ENCODE assay signal across 8 cellular contexts in the genomic region with DNA sequence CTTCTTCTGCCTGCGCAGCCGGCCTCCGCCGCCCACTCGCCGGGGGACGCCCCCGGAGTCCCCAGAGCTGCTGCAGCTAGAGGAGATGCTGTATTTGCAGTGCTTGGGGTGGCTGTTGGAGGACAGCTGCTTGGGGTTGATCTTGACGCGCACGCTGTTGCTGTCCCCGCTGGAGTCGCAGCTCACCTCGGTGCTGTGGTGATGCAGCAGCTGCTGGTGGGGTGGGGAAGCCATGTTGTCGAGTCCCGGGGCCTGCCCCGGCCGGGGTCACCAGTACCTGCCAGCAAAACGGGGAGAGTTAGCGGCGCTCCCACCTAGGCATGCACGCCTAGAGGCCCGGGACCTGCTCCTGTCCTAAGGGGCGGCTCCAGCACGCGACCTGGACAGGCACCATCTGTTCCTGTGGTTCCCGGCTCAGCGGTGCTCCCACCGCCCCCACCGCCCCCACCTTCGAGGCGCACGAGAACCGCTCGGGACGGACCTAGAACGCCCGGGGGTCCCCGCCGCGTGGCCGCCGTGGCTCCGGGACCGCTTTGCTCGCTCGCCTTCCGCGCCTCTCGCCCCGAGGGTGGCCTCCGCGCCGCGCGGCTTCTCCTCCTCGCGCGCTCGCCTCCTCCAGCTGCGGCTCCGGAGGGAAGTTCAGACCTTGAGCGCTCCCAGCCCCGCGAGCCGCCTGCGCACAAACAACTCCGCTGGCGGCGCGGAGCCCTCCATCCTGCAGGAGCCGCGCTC.
A peak's percentile ranks its signal among the peaks of the same experiment; 100 is the strongest.
DNase-seq lines count a peak whose midpoint lies in the region; TF ChIP-seq lines count a peak whose summit lies in the region.

No MANE protein-coding gene starts in this region.

- no peak for TF ChIP-seq POLR2A in erythroblast (IDR thresholded peaks at IDR 0.05; ENCODE audit: low read length)

- H3K9me3 ChIP-seq in HEK293 (ENCODE audit: control insufficient read depth, insufficient read depth, low read depth, low read length) = no peaks in the 10 kb centered on the region
- H3K9me3 ChIP-seq in muscle layer of duodenum (ENCODE audit: control insufficient read depth in 1 of 2, low read length in 2 of 2) = no peaks in the 10 kb centered on the region
- H3K9me3 ChIP-seq in stomach smooth muscle (ENCODE audit: control insufficient read depth in 2 of 2, low read length in 2 of 2) = no peaks in the 10 kb centered on the region

- DNase-seq in DMS153 treated with DMSO at 0.1 percent for 48 hours (lab: John Stamatoyannopoulos, UW; ENCODE audit: unreplicated experiment) (peak; percentile 20), NCI-H2227 (lab: John Stamatoyannopoulos, UW; ENCODE audit: unreplicated experiment) (peak; percentile 74), activated T-cell treated with anti-CD3 and anti-CD28 coated beads for 1 hour (ENCODE audit: low read depth) (peak; percentile 36), erythroblast (lab: John Stamatoyannopoulos, UW) (peak; percentile 25 to 32), OCI-M1 (lab: John Stamatoyannopoulos, UW) (no peak)

- H3K4me3 ChIP-seq in HEK293 (ENCODE audit: low read depth, low read length) (peak overlapping the region; percentile 51), muscle layer of duodenum (ENCODE audit: low read depth in 1 of 2, low read length in 2 of 2) (peak overlapping the region; percentile 57 to 80), stomach smooth muscle (ENCODE audit: low read length in 2 of 2) (peak overlapping the region; percentile 58 to 79)

- peaks cover 14% of the 10 kb centered on the region for H3K4me1 ChIP-seq in HEK293 (ENCODE audit: control insufficient read depth, insufficient read depth, low read length)
- peaks cover 0 to 45% of the 10 kb centered on the region in 2 donors for H3K4me1 ChIP-seq in muscle layer of duodenum (ENCODE audit: control insufficient read depth in 1 of 2, insufficient read depth in 2 of 2, low read length in 2 of 2)
- H3K4me1 ChIP-seq in stomach smooth muscle (ENCODE audit: control insufficient read depth, insufficient read depth, low read length) = peaks cover 43% of the 10 kb centered on the region

- peak overlapping the region; percentile 42 to 44 for H3K9ac ChIP-seq in stomach smooth muscle (ENCODE audit: low read length in 2 of 2)

- no peak for TF ChIP-seq CTCF in HEK293 (tag by site-specific recombination; IDR thresholded peaks at IDR 0.05)

- POLR2A ChIA-PET in HEK293 (lab: Yijun Ruan, JAX) = interaction anchor here (0.5 to 1.5 kb wide), 4 partner anchors 20 to 68 kb away, joined by 3 to 5 read pairs (median 3); no protein-coding TSS in a partner anchor

- H3K27ac ChIP-seq in HEK293 (ENCODE audit: extremely low read depth, low read depth, low read length) (peak overlapping the region; percentile 7; the same call in 1 of the 2 replicates), muscle layer of duodenum (ENCODE audit: low read length) (no peak overlapping the region), stomach smooth muscle (ENCODE audit: low read length) (no peak overlapping the region)

- no peaks in the 10 kb centered on the region for H3K27me3 ChIP-seq in muscle layer of duodenum (ENCODE audit: low read depth, low read length)
- no peaks in the 10 kb centered on the region for H3K27me3 ChIP-seq in stomach smooth muscle (ENCODE audit: control insufficient read depth in 1 of 2, insufficient read depth in 2 of 2, low read length in 2 of 2)

- H3K36me3 ChIP-seq in HEK293 (ENCODE audit: control insufficient read depth in 2 of 2, insufficient read depth in 1 of 2, low read length in 2 of 2) (peaks cover 0 to 4% of the 10 kb centered on the region in 2 experiments; a peak in 1 of 3 replicates), muscle layer of duodenum (ENCODE audit: control insufficient read depth in 1 of 2, insufficient read depth in 2 of 2, low read length in 2 of 2) (no peaks in the 10 kb centered on the region), stomach smooth muscle (ENCODE audit: control insufficient read depth in 2 of 2, insufficient read depth in 2 of 2, low read length in 2 of 2) (peaks cover 0 to 5% of the 10 kb centered on the region in 2 donors)

- CTCF ChIA-PET in HEK293 (lab: Yijun Ruan, JAX) = interaction anchor here (0.7 to 2.6 kb wide), 3 partner anchors 11 to 289 kb away, joined by 3 to 9 read pairs (median 3); no protein-coding TSS in a partner anchor

TF ChIP-seq in HEK293, 187 proteins besides CTCF, POLR2A, EP300 and RAD21 (continues in another document):
- TF ChIP-seq ZNF791 (tag by site-specific recombination; IDR thresholded peaks at IDR 0.05) (no peak), ZNF223 (tag by site-specific recombination; IDR thresholded peaks at IDR 0.05) (0 out of 2 replicates have a peak, but pooled peaks have one; percentile 17), ZBTB8A (tag by site-specific recombination; IDR thresholded peaks at IDR 0.05) (peak; percentile 53), ZNF76 (tag by site-specific recombination; IDR thresholded peaks at IDR 0.05; ENCODE audit: borderline replicate concordance, low read depth) (peak; percentile 36; the same call in 1 of the 2 replicates), KLF1 (tag by site-specific recombination; IDR thresholded peaks at IDR 0.05) (0 out of 2 replicates have a peak, but pooled peaks have one; percentile 18), ZNF600 (tag by site-specific recombination; IDR thresholded peaks at IDR 0.05) (peak; percentile 60; the same call in 1 of the 2 replicates), KLF10 (tag by site-specific recombination; IDR thresholded peaks at IDR 0.05) (0 out of 2 replicates have a peak, but pooled peaks have one; percentile 17), BCL11A (tag by site-specific recombination; IDR thresholded peaks at IDR 0.05; ENCODE audit: low read depth) (no peak), GLIS2 (tag by site-specific recombination; IDR thresholded peaks at IDR 0.05) (peak; percentile 34; the same call in 1 of the 2 replicates), YY1 (tag by site-specific recombination; IDR thresholded peaks at IDR 0.05) (no peak), ZSCAN30 (tag by site-specific recombination; IDR thresholded peaks at IDR 0.05) (peak; percentile 54; the same call in 1 of the 2 replicates), ZNF514 (tag by site-specific recombination; IDR thresholded peaks at IDR 0.05) (no peak)
- TF ChIP-seq, protein P1, sequence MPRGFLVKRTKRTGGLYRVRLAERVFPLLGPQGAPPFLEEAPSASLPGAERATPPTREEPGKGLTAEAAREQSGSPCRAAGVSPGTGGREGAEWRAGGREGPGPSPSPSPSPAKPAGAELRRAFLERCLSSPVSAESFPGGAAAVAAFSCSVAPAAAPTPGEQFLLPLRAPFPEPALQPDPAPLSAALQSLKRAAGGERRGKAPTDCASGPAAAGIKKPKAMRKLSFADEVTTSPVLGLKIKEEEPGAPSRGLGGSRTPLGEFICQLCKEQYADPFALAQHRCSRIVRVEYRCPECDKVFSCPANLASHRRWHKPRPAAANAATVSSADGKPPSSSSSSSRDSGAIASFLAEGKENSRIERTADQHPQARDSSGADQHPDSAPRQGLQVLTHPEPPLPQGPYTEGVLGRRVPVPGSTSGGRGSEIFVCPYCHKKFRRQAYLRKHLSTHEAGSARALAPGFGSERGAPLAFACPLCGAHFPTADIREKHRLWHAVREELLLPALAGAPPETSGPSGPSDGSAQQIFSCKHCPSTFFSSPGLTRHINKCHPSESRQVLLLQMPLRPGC (tag by site-specific recombination; IDR thresholded peaks at IDR 0.05) = no peak
- TF ChIP-seq, protein P2, sequence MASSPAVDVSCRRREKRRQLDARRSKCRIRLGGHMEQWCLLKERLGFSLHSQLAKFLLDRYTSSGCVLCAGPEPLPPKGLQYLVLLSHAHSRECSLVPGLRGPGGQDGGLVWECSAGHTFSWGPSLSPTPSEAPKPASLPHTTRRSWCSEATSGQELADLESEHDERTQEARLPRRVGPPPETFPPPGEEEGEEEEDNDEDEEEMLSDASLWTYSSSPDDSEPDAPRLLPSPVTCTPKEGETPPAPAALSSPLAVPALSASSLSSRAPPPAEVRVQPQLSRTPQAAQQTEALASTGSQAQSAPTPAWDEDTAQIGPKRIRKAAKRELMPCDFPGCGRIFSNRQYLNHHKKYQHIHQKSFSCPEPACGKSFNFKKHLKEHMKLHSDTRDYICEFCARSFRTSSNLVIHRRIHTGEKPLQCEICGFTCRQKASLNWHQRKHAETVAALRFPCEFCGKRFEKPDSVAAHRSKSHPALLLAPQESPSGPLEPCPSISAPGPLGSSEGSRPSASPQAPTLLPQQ (tag by site-specific recombination; IDR thresholded peaks at IDR 0.05) = peak; percentile 22; the same call in 1 of the 2 replicates
- TF ChIP-seq, protein P3, sequence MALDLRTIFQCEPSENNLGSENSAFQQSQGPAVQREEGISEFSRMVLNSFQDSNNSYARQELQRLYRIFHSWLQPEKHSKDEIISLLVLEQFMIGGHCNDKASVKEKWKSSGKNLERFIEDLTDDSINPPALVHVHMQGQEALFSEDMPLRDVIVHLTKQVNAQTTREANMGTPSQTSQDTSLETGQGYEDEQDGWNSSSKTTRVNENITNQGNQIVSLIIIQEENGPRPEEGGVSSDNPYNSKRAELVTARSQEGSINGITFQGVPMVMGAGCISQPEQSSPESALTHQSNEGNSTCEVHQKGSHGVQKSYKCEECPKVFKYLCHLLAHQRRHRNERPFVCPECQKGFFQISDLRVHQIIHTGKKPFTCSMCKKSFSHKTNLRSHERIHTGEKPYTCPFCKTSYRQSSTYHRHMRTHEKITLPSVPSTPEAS (tag by site-specific recombination; IDR thresholded peaks at IDR 0.05) = no peak
- TF ChIP-seq, protein P4, sequence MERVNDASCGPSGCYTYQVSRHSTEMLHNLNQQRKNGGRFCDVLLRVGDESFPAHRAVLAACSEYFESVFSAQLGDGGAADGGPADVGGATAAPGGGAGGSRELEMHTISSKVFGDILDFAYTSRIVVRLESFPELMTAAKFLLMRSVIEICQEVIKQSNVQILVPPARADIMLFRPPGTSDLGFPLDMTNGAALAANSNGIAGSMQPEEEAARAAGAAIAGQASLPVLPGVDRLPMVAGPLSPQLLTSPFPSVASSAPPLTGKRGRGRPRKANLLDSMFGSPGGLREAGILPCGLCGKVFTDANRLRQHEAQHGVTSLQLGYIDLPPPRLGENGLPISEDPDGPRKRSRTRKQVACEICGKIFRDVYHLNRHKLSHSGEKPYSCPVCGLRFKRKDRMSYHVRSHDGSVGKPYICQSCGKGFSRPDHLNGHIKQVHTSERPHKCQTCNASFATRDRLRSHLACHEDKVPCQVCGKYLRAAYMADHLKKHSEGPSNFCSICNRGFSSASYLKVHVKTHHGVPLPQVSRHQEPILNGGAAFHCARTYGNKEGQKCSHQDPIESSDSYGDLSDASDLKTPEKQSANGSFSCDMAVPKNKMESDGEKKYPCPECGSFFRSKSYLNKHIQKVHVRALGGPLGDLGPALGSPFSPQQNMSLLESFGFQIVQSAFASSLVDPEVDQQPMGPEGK (tag by site-specific recombination; IDR thresholded peaks at IDR 0.05) = peak; percentile 63
